In genomic region chr3:122350814-122351418, GRCh38 we compare ENCODE assay signal across 19 cellular contexts. TPM values are rescaled to one million over a fixed set of nuclear protein-coding genes. Genes with fewer than 3 reads are reported as not detected.
DNase-seq lines count a peak whose midpoint lies in the region; ATAC-seq, FAIRE-seq and TF ChIP-seq lines count a peak whose summit lies in the region.
"Had no signal": no experiment of that assay in that cellular context is flagged by ENCODE, and none has a peak within 500 bp of the region (broad histone marks: within the 10 kb centered on the region; RNA-seq: fewer than 3 reads in every experiment).

No MANE protein-coding gene starts in this region.

- ATAC-seq in left colon: peak; percentile 82
- no peak for ATAC-seq in HG02678 (IDR thresholded peaks at IDR 0.05; ENCODE audit: unreplicated experiment)
- ATAC-seq: activated T-cell treated with anti-CD3 and anti-CD28 coated beads, Interleukin-2, amount 50 U/mL, for 4 hours; body of pancreas; effector memory CD8-positive, alpha-beta T cell; naive thymus-derived CD8-positive, alpha-beta T cell; stimulated activated memory B cell treated with anti-CD40 and anti-IgM and Interleukin-4, amounts not matched to agents 10 μg/mL and 1 μg/mL and 100 μg/mL, for 72 hours had no signal

- no peak overlapping the region for H3K4me3 ChIP-seq in bronchial epithelial cell (ENCODE audit: low read depth, low read length)
- H3K4me3 ChIP-seq: body of pancreas had no signal

- no peaks in the 10 kb centered on the region for H3K36me3 ChIP-seq in bronchial epithelial cell (ENCODE audit: control insufficient read depth, insufficient read depth, low read length)

- peak; percentile 15 for DNase-seq in Ammon's horn (ENCODE audit: low spot score)
- DNase-seq in HCEC 1CT: peak; percentile 31
- DNase-seq in bronchial epithelial cell (ENCODE audit: low read depth): peak; percentile 69
- no peak for DNase-seq in left colon
- DNase-seq in NCI-H2227 treated with DMSO at 0.1 percent for 48 hours (lab: John Stamatoyannopoulos, UW): no peak
- DNase-seq in NCI-H146 treated with DMSO at 0.1 percent for 48 hours (lab: John Stamatoyannopoulos, UW; ENCODE audit: unreplicated experiment): no peak
- no peak for DNase-seq in effector CD8-positive, alpha-beta T cell (lab: John Stamatoyannopoulos, UW)
- DNase-seq: activated CD4-positive, CD25-positive, alpha-beta regulatory T cell treated with anti-CD3 and anti-CD28 coated beads, Interleukin-2, amount 50 U/mL, for 72 hours; activated T-cell treated with anti-CD3 and anti-CD28 coated beads, Interleukin-2, amount 50 U/mL, for 4 hours; body of pancreas; CD4-positive, alpha-beta memory T cell; effector memory CD8-positive, alpha-beta T cell; naive thymus-derived CD8-positive, alpha-beta T cell; NCI-H187 treated with DMSO at 0.1 percent for 48 hours; NCI-H748 treated with DMSO at 0.1 percent for 48 hours; RPMI8226 had no signal

- no peaks in the 10 kb centered on the region for H3K27me3 ChIP-seq in bronchial epithelial cell (ENCODE audit: control insufficient read depth, insufficient read depth, low read length)
- H3K27me3 ChIP-seq: body of pancreas had no signal

- no peak for FAIRE-seq in bronchial epithelial cell (lab: Jason Lieb, UNC)

- intact Hi-C loops in left colon (cut with DNase I, micrococcal nuclease): no loop called here

- TF ChIP-seq CTCF in bronchial epithelial cell (IDR thresholded peaks at IDR 0.05; ENCODE audit: insufficient read depth, low read length, severe bottlenecking): no peak

RNA-seq across cellular contexts. Expression of gene CSTA, which starts 25.9 kb away (rescaled TPM):
- total RNA-seq in bronchial epithelial cell: 107 and 652 TPM in 2 replicates
- total RNA-seq in left colon: 1 to 10 TPM; 1.1 to 1.3 TPM
- total RNA-seq: activated T-cell treated with anti-CD3 and anti-CD28 coated beads, Interleukin-2, amount 50 U/mL, for 4 hours; G401; naive thymus-derived CD8-positive, alpha-beta T cell had no signal

RNA-seq across cellular contexts. Expression of gene MIX23, which starts 32.1 kb away (rescaled TPM):
- 24.0 and 25.3 TPM in 2 replicates for total RNA-seq in bronchial epithelial cell
- total RNA-seq in left colon: 10 to 100 TPM; 30.2 to 39.9 TPM

RNA-seq across cellular contexts. Expression of gene FAM162A, which starts 33.1 kb away (rescaled TPM):
- 14.7 and 37.0 TPM in 2 replicates for total RNA-seq in bronchial epithelial cell
- 100 to 1,000 TPM; 207 to 212 TPM for total RNA-seq in left colon

Comparison
In these comparisons a context has a peak if more than half of its experiments do, and no peak if none do; other contexts are left out.
1. DNase-seq: peak in Ammon's horn (single experiment), HCEC 1CT (single experiment) and bronchial epithelial cell (single experiment); none in left colon (0 of 2), NCI-H2227 treated with DMSO at 0.1 percent for 48 hours (single experiment), NCI-H146 treated with DMSO at 0.1 percent for 48 hours (single experiment) and effector CD8-positive, alpha-beta T cell (single experiment).
2. RNA of gene CSTA, which starts 25.9 kb away (total RNA-seq): 107 to 652 TPM in bronchial epithelial cell; 1.1 to 1.3 TPM in left colon; every median in the first group is over 10 times any median in the second.